Comparison of ENCODE assay signal across 10 cellular contexts in genomic region chr15:83657549-83657948, GRCh38. TPM values are rescaled to one million over a fixed set of nuclear protein-coding genes. Genes with fewer than 3 reads are reported as not detected.
A peak's percentile ranks its signal among the peaks of the same experiment; 100 is the strongest.
DNase-seq lines count a peak whose midpoint lies in the region; ATAC-seq and TF ChIP-seq lines count a peak whose summit lies in the region.
"Had no signal": no experiment of that assay in that cellular context is flagged by ENCODE, and none has a peak within 500 bp of the region (broad histone marks: within the 10 kb centered on the region; RNA-seq: fewer than 3 reads in every experiment).

No MANE protein-coding gene starts in this region.

- H2AFZ ChIP-seq in GM23338 (no peak overlapping the region), PC-9 (no peak overlapping the region)

- ATAC-seq in GM23338 (peak; percentile 3; the same call in 2 of the 3 replicates), GM18909 (IDR thresholded peaks at IDR 0.05; ENCODE audit: poor library complexity, unreplicated experiment) (no peak)
- ATAC-seq: natural killer cell had no signal

- H3F3A ChIP-seq in GM23338 (replicated peaks; ENCODE audit: low read depth) (0 out of 2 replicates have a peak, but pooled peaks cover 4% of the 10 kb centered on the region), PC-9 (ENCODE audit: insufficient read depth, low read depth) (no peaks in the 10 kb centered on the region)

- TF ChIP-seq CTCF in GM23338 (conservative IDR thresholded peaks at IDR 0.05; ENCODE audit: low read depth in 2 of 2) = peak; percentile 81 to 84
- peak; percentile 42; the same call in 1 of the 2 replicates for TF ChIP-seq CTCF in PC-9 (conservative IDR thresholded peaks at IDR 0.05)
- TF ChIP-seq CTCF in left ventricle myocardium inferior (IDR thresholded peaks at IDR 0.05; ENCODE audit: borderline replicate concordance) = peak; percentile 42
- no peak for TF ChIP-seq CTCF in stomach (IDR thresholded peaks at IDR 0.05)
- no peak for TF ChIP-seq CTCF in thyroid gland (IDR thresholded peaks at IDR 0.05)
- TF ChIP-seq CTCF in testis (IDR thresholded peaks at IDR 0.05) = no peak

- H3K27me3 ChIP-seq in GM23338 (ENCODE audit: insufficient read depth) = peaks cover 34% of the 10 kb centered on the region
- no peaks in the 10 kb centered on the region for H3K27me3 ChIP-seq in PC-9 (ENCODE audit: insufficient read depth, low read depth)
- peaks cover 9% of the 10 kb centered on the region for H3K27me3 ChIP-seq in left ventricle myocardium inferior (ENCODE audit: low read depth)
- H3K27me3 ChIP-seq in stomach = peaks cover 0 to 29% (median 13%) of the 10 kb centered on the region in 3 donors
- no peaks in the 10 kb centered on the region for H3K27me3 ChIP-seq in thyroid gland
- no peaks in the 10 kb centered on the region for H3K27me3 ChIP-seq in testis

- DNase-seq in GM23338 (ENCODE audit: low spot score) (peak; percentile 74), PC-9 (no peak), left ventricle myocardium inferior (no peak), stomach (no peak), thyroid gland (no peak), testis (no peak)
- DNase-seq: DMS79, natural killer cell, NCI-H2081 had no signal

- no peak overlapping the region for H3K4me3 Mint-ChIP-seq in GM23338
- H3K4me3 Mint-ChIP-seq: natural killer cell had no signal

- peaks cover 26% of the 10 kb centered on the region for H3K27me3 Mint-ChIP-seq in GM23338 (ENCODE audit: insufficient read depth, low read depth, poor library complexity)

- peaks cover 6% of the 10 kb centered on the region for H3K4me1 Mint-ChIP-seq in GM23338
- H3K4me1 Mint-ChIP-seq: natural killer cell had no signal

- no peak overlapping the region for H3K27ac Mint-ChIP-seq in GM23338
- H3K27ac Mint-ChIP-seq: natural killer cell had no signal

- BruUV-seq in PC-9 (replicated peaks; lab: Mats Ljungman, UMichigan) = no TSS peak

- no peak for TF ChIP-seq EP300 in stomach (IDR thresholded peaks at IDR 0.05)

- H3K4me2 ChIP-seq in GM23338 (no peak overlapping the region), PC-9 (no peak overlapping the region)

- no peaks in the 10 kb centered on the region for H3K9me3 Mint-ChIP-seq in GM23338
- H3K9me3 Mint-ChIP-seq: natural killer cell had no signal

- H3K9me2 ChIP-seq in GM23338 (ENCODE audit: insufficient read depth) = no peaks in the 10 kb centered on the region
- no peaks in the 10 kb centered on the region for H3K9me2 ChIP-seq in PC-9 (ENCODE audit: insufficient read depth)

- CTCF ChIA-PET in PC-9 (lab: Charles Lee) = no interaction called here

- no peak overlapping the region for H3K4me3 ChIP-seq in GM23338
- no peak overlapping the region for H3K4me3 ChIP-seq in PC-9
- H3K4me3 ChIP-seq in left ventricle myocardium inferior = peak overlapping the region; percentile 11
- H3K4me3 ChIP-seq in stomach = no peak overlapping the region
- H3K4me3 ChIP-seq in thyroid gland (replicated peaks in 1 of 3) = no peak overlapping the region
- no peak overlapping the region for H3K4me3 ChIP-seq in testis

- H3K9me3 ChIP-seq in PC-9 (ENCODE audit: insufficient read depth, low read depth) (no peaks in the 10 kb centered on the region), left ventricle myocardium inferior (replicated peaks) (no peaks in the 10 kb centered on the region), stomach (no peaks in the 10 kb centered on the region), thyroid gland (no peaks in the 10 kb centered on the region), testis (no peaks in the 10 kb centered on the region)

- TF ChIP-seq POLR2A in stomach (IDR thresholded peaks at IDR 0.05) (no peak), thyroid gland (IDR thresholded peaks at IDR 0.05) (no peak), testis (IDR thresholded peaks at IDR 0.05) (no peak)

- no peak overlapping the region for H3K27ac ChIP-seq in GM23338 (ENCODE audit: low read depth)
- H3K27ac ChIP-seq in PC-9 = no peak overlapping the region
- peak overlapping the region; percentile 94 for H3K27ac ChIP-seq in left ventricle myocardium inferior (replicated peaks)
- H3K27ac ChIP-seq in stomach = peak overlapping the region in 3 of 5 donors; percentile 40 to 70 (median 64)
- no peak overlapping the region for H3K27ac ChIP-seq in thyroid gland
- H3K27ac ChIP-seq in testis = no peak overlapping the region

- H4K20me1 ChIP-seq in GM23338 (replicated peaks; ENCODE audit: insufficient read depth) = no peaks in the 10 kb centered on the region
- no peaks in the 10 kb centered on the region for H4K20me1 ChIP-seq in PC-9 (ENCODE audit: insufficient read depth)

- H3K36me3 ChIP-seq in GM23338 (ENCODE audit: insufficient read depth) (no peaks in the 10 kb centered on the region), PC-9 (ENCODE audit: low read depth) (no peaks in the 10 kb centered on the region), left ventricle myocardium inferior (no peaks in the 10 kb centered on the region), stomach (no peaks in the 10 kb centered on the region), thyroid gland (no peaks in the 10 kb centered on the region), testis (ENCODE audit: low read depth, missing control alignments) (no peaks in the 10 kb centered on the region)

- intact Hi-C loops in PC-9 (cut with micrococcal nuclease; ENCODE audit: unreplicated experiment) = loop anchor here (10.0 kb wide), 1 partner anchor 87 kb away; no protein-coding TSS in a partner anchor
- intact Hi-C loops in left ventricle myocardium inferior (cut with micrococcal nuclease) = no loop called here
- intact Hi-C loops in stomach (cut with DNase I; ENCODE audit: low total_unique reads) = no loop called here
- intact Hi-C loops in thyroid gland (cut with DNase I) = no loop called here
- intact Hi-C loops in testis (cut with DNase I; ENCODE audit: low total_unique reads) = no loop called here

- no peaks in the 10 kb centered on the region; the same call in 2 of the 3 replicates for H3K36me3 Mint-ChIP-seq in GM23338 (ENCODE audit: low read depth)
- H3K36me3 Mint-ChIP-seq: natural killer cell had no signal

- H3K4me1 ChIP-seq in GM23338 (ENCODE audit: insufficient read depth) (peaks cover 4% of the 10 kb centered on the region; the same call in 1 of the 2 replicates), PC-9 (replicated peaks; ENCODE audit: insufficient read depth) (no peaks in the 10 kb centered on the region), left ventricle myocardium inferior (peaks cover 65% of the 10 kb centered on the region), stomach (peaks cover 11 to 61% (median 49%) of the 10 kb centered on the region in 4 donors), thyroid gland (peaks cover 4 to 13% of the 10 kb centered on the region in 2 donors), testis (no peaks in the 10 kb centered on the region)

- 90 to 98% (median 92%) methylated on average over 4 of the region's 4 CpGs for WGBS in stomach, 5 donors
- 92 to 93% methylated on average over 4 of the region's 4 CpGs for WGBS in thyroid gland, 2 donors
- 77 to 88% methylated on average over 4 of the region's 4 CpGs for WGBS in testis, 2 donors

- POLR2A ChIA-PET in PC-9 (lab: Charles Lee; ENCODE audit: unreplicated experiment) = no interaction called here

- H3K79me2 ChIP-seq in GM23338 (replicated peaks; ENCODE audit: insufficient read depth) = no peaks in the 10 kb centered on the region
- H3K79me2 ChIP-seq in PC-9 (ENCODE audit: low read depth) = no peaks in the 10 kb centered on the region

TF ChIP-seq in GM23338, 12 proteins besides CTCF, POLR2A, EP300 and RAD21 (continues in another document):
- no peak for TF ChIP-seq ZNF114 (CRISPR knock-in tag; IDR thresholded peaks at IDR 0.05)

RNA-seq across cellular contexts. Expression of gene ADAMTSL3, which starts 3.6 kb away (rescaled TPM):
- total RNA-seq in GM23338 (2014; rRNA removed; shearing (Covaris generic)) = 0.35 and 0.87 TPM in 2 replicates
- polyA plus RNA-seq in GM23338 (2016; fragmentation: Nextera tagmentation; extraction: Ambion mirVana) (0.61 and 0.92 TPM in 2 replicates), stomach (1 to 10 TPM; 1.1 to 2.6 (median 1.5) TPM), testis (ENCODE audit: insufficient read depth, low read depth, low replicate concordance) (8.6 TPM)
- total RNA-seq in PC-9 (2021) (3.2 and 5.0 TPM in 2 replicates), left ventricle myocardium inferior (11.9 TPM), stomach (10 to 100 TPM in 2 of 5 donors, 1 to 10 TPM in 3; 4.3 to 54.9 (median 8.0) TPM), thyroid gland (10 to 100 TPM in 1 of 4 donors, 1 to 10 TPM in 3; 5.5 to 14.8 (median 6.5) TPM), testis (10 to 100 TPM in 1 of 2 donors, 1 to 10 TPM in 1; 9.4 to 16.4 TPM)

Comparison
In these comparisons a context has a peak if more than half of its experiments do, and no peak if none do; other contexts are left out.
1. H3K27ac ChIP-seq: peak in left ventricle myocardium inferior (single experiment) and stomach (3 of 5); none in GM23338 (single experiment), PC-9 (single experiment), thyroid gland (0 of 3) and testis (0 of 2).
2. CTCF ChIP-seq: peak in GM23338 (2 of 2), PC-9 (single experiment) and left ventricle myocardium inferior (single experiment); none in stomach (0 of 7), thyroid gland (0 of 6) and testis (0 of 3).